Comparison of ENCODE assay signal across 8 cellular contexts in the genomic region with DNA sequence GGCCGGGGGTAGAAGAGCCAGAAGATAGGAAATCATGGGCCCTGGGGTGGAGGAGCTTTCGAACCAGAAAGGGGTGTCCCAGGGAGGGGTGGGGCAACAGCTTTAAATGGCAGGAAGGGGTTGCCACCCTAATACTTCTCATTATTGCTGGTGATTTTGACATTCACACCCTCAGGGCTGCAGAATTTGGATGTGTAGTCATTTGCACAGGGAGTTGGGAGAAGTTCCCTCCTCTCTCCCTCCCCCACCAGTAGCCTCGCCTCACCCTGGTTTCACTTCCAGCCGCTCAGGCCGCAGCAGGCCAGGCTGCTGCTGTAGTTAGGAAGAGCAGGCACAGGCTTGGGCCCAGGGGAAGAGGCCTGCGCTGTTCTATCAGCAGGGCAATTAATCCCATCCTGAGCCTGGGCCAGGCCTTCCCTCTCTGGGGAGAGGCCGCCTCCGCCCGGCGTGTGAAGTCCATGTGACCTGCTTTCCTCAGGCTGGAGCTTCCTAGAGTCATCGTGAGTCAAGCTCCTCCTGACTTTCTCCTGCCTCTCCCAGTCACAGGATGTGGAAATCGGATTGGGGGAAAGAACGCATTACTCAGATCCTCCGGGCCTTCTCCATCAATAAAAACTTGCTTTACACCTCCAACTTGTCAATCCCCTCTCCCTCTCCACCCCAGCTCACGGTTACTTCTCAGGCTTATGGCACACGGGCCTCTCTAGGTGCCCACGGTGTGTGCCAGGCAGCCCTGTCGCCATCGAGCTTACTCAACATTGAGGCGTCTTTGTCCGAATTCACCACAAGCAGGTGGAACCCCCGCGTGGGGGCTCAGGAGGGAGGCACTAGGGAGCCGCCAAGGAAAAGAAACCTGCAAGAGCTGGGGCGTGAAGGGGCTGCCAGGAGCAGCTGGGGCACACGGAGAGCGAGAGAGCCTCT. TPM values are rescaled to one million over a fixed set of nuclear protein-coding genes. Genes with fewer than 3 reads are reported as not detected.
DNase-seq lines count a peak whose midpoint lies in the region; ATAC-seq, FAIRE-seq and TF ChIP-seq lines count a peak whose summit lies in the region.

No MANE protein-coding gene starts in this region.

- BruUV-seq in HepG2 (replicated peaks; lab: Mats Ljungman, UMichigan) = no TSS peak

- no peak overlapping the region for H3K4me3 ChIP-seq in MG63
- H3K4me3 ChIP-seq in bronchial epithelial cell (ENCODE audit: low read depth, low read length) = peak overlapping the region; percentile 22
- no peak overlapping the region; a peak in 1 of 6 replicates for H3K4me3 ChIP-seq in HepG2 (replicated peaks in 1 of 3; ENCODE audit: insufficient read depth in 1 of 3, low read depth in 2 of 3, low read length in 3 of 3)
- peak overlapping the region in 4 of 5 donors; percentile 7 to 30 (median 18) for H3K4me3 ChIP-seq in subcutaneous abdominal adipose tissue (ENCODE audit: low read depth in 1 of 5, low read length in 5 of 5)

- H3K4me2 ChIP-seq in HepG2 (ENCODE audit: low read depth, low read length) = no peak overlapping the region; the same call in 1 of the 2 replicates

- no peak overlapping the region for H2AFZ ChIP-seq in HepG2 (ENCODE audit: low read length)

- intact Hi-C loops in HepG2 (cut with micrococcal nuclease; ENCODE audit: unreplicated experiment) = no loop called here
- intact Hi-C loops in activated CD4-positive, alpha-beta T cell treated with anti-CD3 and anti-CD28 coated beads, Interleukin-2, amount 10 ng/mL, durations not matched to agents 24 days and 14 days (cut with micrococcal nuclease) = no loop called here

- 40% methylated on average over 27 of the region's 27 CpGs for WGBS in HepG2 (ENCODE audit: low lambda C conversion rate)

- H3K4me1 ChIP-seq in HepG2 (ENCODE audit: insufficient read depth, low read length) = no peaks in the 10 kb centered on the region
- H3K4me1 ChIP-seq in subcutaneous abdominal adipose tissue (ENCODE audit: control insufficient read depth in 5 of 5, insufficient read depth in 5 of 5, low read length in 5 of 5) = peaks cover 15 to 31% (median 28%) of the 10 kb centered on the region in 5 donors

- TF ChIP-seq POLR2A in HepG2 (IDR thresholded peaks at IDR 0.05; ENCODE audit: insufficient read depth in 1 of 2, low read depth in 2 of 2, low read length in 2 of 2) = no peak

- no peaks in the 10 kb centered on the region for H3K79me2 ChIP-seq in HepG2 (ENCODE audit: insufficient read depth, low read length)

- TF ChIP-seq CTCF in bronchial epithelial cell (IDR thresholded peaks at IDR 0.05; ENCODE audit: insufficient read depth, low read length, severe bottlenecking) (no peak), HepG2 (CRISPR knock-in tag; IDR thresholded peaks at IDR 0.05) (no peak)

- H3K27me3 ChIP-seq in MG63 (no peaks in the 10 kb centered on the region), bronchial epithelial cell (ENCODE audit: control insufficient read depth, insufficient read depth, low read length) (no peaks in the 10 kb centered on the region), HepG2 (ENCODE audit: control insufficient read depth in 1 of 2, insufficient read depth in 2 of 2, low read length in 2 of 2) (peaks cover 2 to 45% of the 10 kb centered on the region in 2 experiments; a peak in 4 of 5 replicates), subcutaneous abdominal adipose tissue (ENCODE audit: control insufficient read depth in 5 of 5, insufficient read depth in 4 of 5, low read length in 5 of 5) (peaks cover 0 to 3% (median 0%) of the 10 kb centered on the region in 5 donors)

- H3K4me3 Mint-ChIP-seq in activated CD4-positive, alpha-beta T cell treated with anti-CD3 and anti-CD28 coated beads, Interleukin-2, amount 10 ng/mL, durations not matched to agents 24 days and 14 days = no peak overlapping the region

- no peak overlapping the region for H3K27ac ChIP-seq in HepG2 (ENCODE audit: extremely low read length, insufficient read depth, low read length)
- peak overlapping the region; percentile 85 for H3K27ac ChIP-seq in subcutaneous abdominal adipose tissue (ENCODE audit: low read depth, low read length)

- no peaks in the 10 kb centered on the region for H3K9me3 Mint-ChIP-seq in activated CD4-positive, alpha-beta T cell treated with anti-CD3 and anti-CD28 coated beads, Interleukin-2, amount 10 ng/mL, durations not matched to agents 24 days and 14 days

- POLR2A ChIA-PET in HepG2 (lab: Yijun Ruan, JAX) = no interaction called here

- H3K9ac ChIP-seq in HepG2 (ENCODE audit: insufficient read depth, low read depth, low read length) = no peak overlapping the region
- peak overlapping the region in 2 of 5 donors; percentile 37 to 52 for H3K9ac ChIP-seq in subcutaneous abdominal adipose tissue (ENCODE audit: low read length in 5 of 5)

- no peaks in the 10 kb centered on the region for H3K36me3 ChIP-seq in MG63
- no peaks in the 10 kb centered on the region for H3K36me3 ChIP-seq in bronchial epithelial cell (ENCODE audit: control insufficient read depth, insufficient read depth, low read length)
- no peaks in the 10 kb centered on the region for H3K36me3 ChIP-seq in HepG2 (replicated peaks in 1 of 2; ENCODE audit: control insufficient read depth in 1 of 2, insufficient read depth in 2 of 2, low read length in 2 of 2)
- no peaks in the 10 kb centered on the region for H3K36me3 ChIP-seq in subcutaneous abdominal adipose tissue (ENCODE audit: control insufficient read depth in 5 of 5, insufficient read depth in 5 of 5, low read length in 5 of 5)

- FAIRE-seq in bronchial epithelial cell (lab: Jason Lieb, UNC) = peak; percentile 98
- no peak for FAIRE-seq in HepG2 (lab: Jason Lieb, UNC)

- CTCF ChIA-PET in HepG2 (lab: Yijun Ruan, JAX; ENCODE audit: low intra/inter-chr PET ratio, low total read pairs) = no interaction called here

- no peaks in the 10 kb centered on the region for H3K36me3 Mint-ChIP-seq in activated CD4-positive, alpha-beta T cell treated with anti-CD3 and anti-CD28 coated beads, Interleukin-2, amount 10 ng/mL, durations not matched to agents 24 days and 14 days (ENCODE audit: low read depth)

- H3K9me3 ChIP-seq in MG63 = no peaks in the 10 kb centered on the region
- no peaks in the 10 kb centered on the region for H3K9me3 ChIP-seq in HepG2 (ENCODE audit: low read length)
- no peaks in the 10 kb centered on the region for H3K9me3 ChIP-seq in subcutaneous abdominal adipose tissue (ENCODE audit: control insufficient read depth in 5 of 5, low read length in 5 of 5)

- ATAC-seq in HepG2 = peak; percentile 62

- no peak for TF ChIP-seq RAD21 in HepG2 (CRISPR knock-in tag; IDR thresholded peaks at IDR 0.05)

- H3K4me1 Mint-ChIP-seq in activated CD4-positive, alpha-beta T cell treated with anti-CD3 and anti-CD28 coated beads, Interleukin-2, amount 10 ng/mL, durations not matched to agents 24 days and 14 days = peaks cover 6% of the 10 kb centered on the region

- H3K27ac Mint-ChIP-seq in activated CD4-positive, alpha-beta T cell treated with anti-CD3 and anti-CD28 coated beads, Interleukin-2, amount 10 ng/mL, durations not matched to agents 24 days and 14 days = no peak overlapping the region

- in situ Hi-C loops in HepG2 (cut with HindIII; ENCODE audit: extremely low pct_ligation_motif_present, low pct_unique_long_range_greater_than_20kb) = no loop called here

- no peaks in the 10 kb centered on the region for H3K27me3 Mint-ChIP-seq in activated CD4-positive, alpha-beta T cell treated with anti-CD3 and anti-CD28 coated beads, Interleukin-2, amount 10 ng/mL, durations not matched to agents 24 days and 14 days

- no peaks in the 10 kb centered on the region for H4K20me1 ChIP-seq in HepG2 (ENCODE audit: insufficient read depth, low read length)

- no peak for TF ChIP-seq EP300 in HepG2 (IDR thresholded peaks at IDR 0.05; ENCODE audit: low read depth in 2 of 2, low read length in 2 of 2)
- no peak for TF ChIP-seq EP300 in HepG2 (CRISPR knock-in tag; IDR thresholded peaks at IDR 0.05; ENCODE audit: borderline replicate concordance)

- peak; percentile 65 for DNase-seq in Ammon's horn (ENCODE audit: low spot score)
- DNase-seq in MG63 = peak; percentile 100
- peak; percentile 100 for DNase-seq in bronchial epithelial cell (ENCODE audit: low read depth)
- DNase-seq in HepG2 (ENCODE audit: low spot score) = no peak
- DNase-seq in NCI-H1436 treated with DMSO at 0.1 percent for 48 hours (lab: John Stamatoyannopoulos, UW) = no peak
- DNase-seq in NCI-H510A treated with DMSO at 0.1 percent for 48 hours (lab: John Stamatoyannopoulos, UW) = no peak
- no peak for DNase-seq in activated CD4-positive, alpha-beta T cell treated with anti-CD3 and anti-CD28 coated beads, Interleukin-2, amount 10 ng/mL, durations not matched to agents 24 days and 14 days

RNA-seq across cellular contexts. Expression of a gene that starts 7.8 kb away (rescaled TPM):
- total RNA-seq in MG63 (2014; rRNA removed; shearing (Covaris generic); ENCODE audit: low replicate concordance) = 1.5 and 2.1 TPM in 2 replicates
- total RNA-seq in bronchial epithelial cell (11.3 and 17.6 TPM in 2 replicates), HepG2 (2016; rRNA removed; fragmentation: Illumina TruSeq; extraction: Trizol) (not detected in 2 replicates)
- not detected in 2 replicates for total RNA-seq in HepG2 (2016; cell fraction: cytosol; rRNA removed; fragmentation: Illumina TruSeq; extraction: Trizol; ENCODE audit: low read depth)
- not detected in 2 replicates for total RNA-seq in HepG2 (2016; cell fraction: insoluble cytoplasmic fraction; rRNA removed; fragmentation: Illumina TruSeq; extraction: Trizol)
- total RNA-seq in HepG2 (2016; cell fraction: membrane; rRNA removed; fragmentation: Illumina TruSeq; extraction: Trizol) = not detected in 2 replicates
- total RNA-seq in HepG2 (2016; cell fraction: nucleus; rRNA removed; fragmentation: Illumina TruSeq; extraction: Trizol) = not detected in 2 replicates
- not detected in 2 replicates for polyA plus RNA-seq in HepG2 (2011; rRNA removed)
- polyA plus RNA-seq in HepG2 (2011; cell fraction: cytosol; rRNA removed) = not detected in 2 replicates
- not detected in 2 replicates for polyA plus RNA-seq in HepG2 (2011; cell fraction: nucleus; rRNA removed)
- not detected in 2 replicates for polyA plus RNA-seq in HepG2 (2012)
- polyA plus RNA-seq in HepG2 (2016; cell fraction: cytosol; fragmentation: Illumina TruSeq; extraction: Trizol; ENCODE audit: low read depth) = not detected in 2 replicates
- polyA plus RNA-seq in HepG2 (2016; cell fraction: insoluble cytoplasmic fraction; fragmentation: Illumina TruSeq; extraction: Trizol; ENCODE audit: low read depth) = not detected in 2 replicates
- not detected in 2 replicates for polyA plus RNA-seq in HepG2 (2016; cell fraction: membrane; fragmentation: Illumina TruSeq; extraction: Trizol; ENCODE audit: low read depth)
- not detected in 2 replicates for polyA plus RNA-seq in HepG2 (2016; cell fraction: nucleus; fragmentation: Illumina TruSeq; extraction: Trizol; ENCODE audit: insufficient read depth, low read depth)
- polyA minus RNA-seq in HepG2 (2011; rRNA and poly(A)+ RNA removed; ENCODE audit: low replicate concordance) = 0.42 TPM in 1 of 2 replicates, not detected in the other
- polyA minus RNA-seq in HepG2 (2011; cell fraction: cytosol; rRNA and poly(A)+ RNA removed) = not detected in 2 replicates
- polyA minus RNA-seq in HepG2 (2011; cell fraction: nucleus; rRNA and poly(A)+ RNA removed) = not detected in 2 replicates
- 4.7 and 5.3 TPM in 2 replicates for total RNA-seq in activated CD4-positive, alpha-beta T cell treated with anti-CD3 and anti-CD28 coated beads, Interleukin-2, amount 10 ng/mL, durations not matched to agents 24 days and 14 days

Comparison
In these comparisons a context has a peak if more than half of its experiments do, and no peak if none do; other contexts are left out.
1. DNase-seq: peak in Ammon's horn (single experiment), MG63 (single experiment) and bronchial epithelial cell (single experiment); none in HepG2 (single experiment), NCI-H1436 treated with DMSO at 0.1 percent for 48 hours (single experiment), NCI-H510A treated with DMSO at 0.1 percent for 48 hours (single experiment) and activated CD4-positive, alpha-beta T cell treated with anti-CD3 and anti-CD28 coated beads, Interleukin-2, amount 10 ng/mL, durations not matched to agents 24 days and 14 days (single experiment).
2. H3K4me3 ChIP-seq: peak in bronchial epithelial cell (single experiment) and subcutaneous abdominal adipose tissue (4 of 5); none in MG63 (single experiment) and HepG2 (0 of 3).